ENCODE assay signal across 1 cellular context in the genomic region with DNA sequence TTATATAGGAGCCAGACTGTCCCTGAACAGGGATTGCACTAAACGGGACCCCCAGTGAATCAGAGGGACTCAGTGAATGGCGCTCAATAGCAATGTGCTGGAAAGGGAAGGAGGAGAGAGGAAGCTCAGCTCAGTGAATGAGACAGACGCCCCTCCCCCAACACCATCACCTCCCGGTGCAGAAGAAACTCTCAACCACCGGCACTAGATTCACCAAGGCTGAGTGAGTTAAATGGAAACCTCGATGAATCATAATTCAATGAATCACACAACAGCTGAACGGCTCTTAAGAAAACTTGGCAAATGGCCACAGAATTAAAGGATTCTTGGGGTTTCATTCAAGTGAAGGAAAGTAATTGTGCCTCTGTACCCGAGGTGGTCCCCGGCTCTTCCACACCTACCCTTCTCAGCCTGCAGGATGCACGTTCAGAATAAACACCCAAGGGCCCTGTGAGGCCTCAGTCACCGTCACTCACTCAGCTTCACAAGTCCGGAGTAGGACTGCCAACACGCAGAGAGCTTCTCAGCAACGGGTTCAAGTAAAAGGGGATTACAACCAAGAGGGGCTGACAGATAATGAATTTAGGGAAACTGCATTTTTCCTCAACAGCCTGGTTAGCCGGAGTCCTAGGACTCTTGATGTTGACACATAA.
TF ChIP-seq lines count a peak whose summit lies in the region.

No MANE protein-coding gene starts in this region.

TF ChIP-seq in HepG2, 621 proteins besides CTCF, POLR2A, EP300 and RAD21:
- TF ChIP-seq BRD4 (CRISPR knock-in tag; IDR thresholded peaks at IDR 0.05): no peak
TF ChIP-seq in HepG2: peak in this region for 0.
